Comparison of ENCODE assay signal across 8 cellular contexts in genomic region chr11:62123669-62124185, GRCh38. TPM values are rescaled to one million over a fixed set of nuclear protein-coding genes. Genes with fewer than 3 reads are reported as not detected.
DNase-seq lines count a peak whose midpoint lies in the region; ATAC-seq, FAIRE-seq and TF ChIP-seq lines count a peak whose summit lies in the region.

Gene INCENP (plus strand): TSS chr11:62124011. CDS start chr11:62128162, 4,151 bp downstream.

- H3K27me3 ChIP-seq in adrenal gland (no peaks in the 10 kb centered on the region), heart left ventricle (no peaks in the 10 kb centered on the region)

- peak; percentile 96 for ATAC-seq in HG02840 (IDR thresholded peaks at IDR 0.05; ENCODE audit: low FRiP score, unreplicated experiment)
- ATAC-seq in T-cell (replicated peaks in 1 of 4), result peak; percentile 99 to 100 (median 99)
- peak; percentile 99 to 100 (median 99) for ATAC-seq in heart left ventricle

- POLR2A ChIA-PET in T-cell (lab: Charles Lee), result interaction anchor here in 1 of 2 donors (0.5 to 0.6 kb wide), 2 partner anchors 11 to 225 kb away, joined by 3 to 9 read pairs; no protein-coding TSS in a partner anchor

- no peaks in the 10 kb centered on the region for H3K27me3 Mint-ChIP-seq in T-cell
- H3K27me3 Mint-ChIP-seq in type B pancreatic cell, result no peaks in the 10 kb centered on the region

- H3K9me3 Mint-ChIP-seq in T-cell (no peaks in the 10 kb centered on the region), type B pancreatic cell (no peaks in the 10 kb centered on the region)

- peak; percentile 87 for FAIRE-seq in GM12891 (lab: Jason Lieb, UNC)

- H3K36me3 ChIP-seq in adrenal gland (replicated peaks in 1 of 2), result no peaks in the 10 kb centered on the region
- H3K36me3 ChIP-seq in heart left ventricle, result peaks cover 0 to 7% (median 3%) of the 10 kb centered on the region in 9 donors

- 0% methylated on average over 24 to 39 of the region's 39 CpGs for WGBS in adrenal gland, 4 donors
- 0 to 1% (median 0%) methylated on average over 33 to 39 of the region's 39 CpGs for WGBS in heart left ventricle, 4 donors

- peak within 1 kb of the TSS; percentile 77 to 91 (median 82) for H3K4me3 ChIP-seq in adrenal gland
- H3K4me3 ChIP-seq in heart left ventricle, result peak within 1 kb of the TSS; percentile 57 to 99 (median 86)

- H3K36me3 Mint-ChIP-seq in T-cell (peaks cover 9% of the 10 kb centered on the region), type B pancreatic cell (peaks cover 6% of the 10 kb centered on the region)

- H3K4me1 Mint-ChIP-seq in T-cell, result peaks cover 28 to 46% (median 30%) of the 10 kb centered on the region in 3 donors
- H3K4me1 Mint-ChIP-seq in type B pancreatic cell (ENCODE audit: unreplicated experiment), result peaks cover 28% of the 10 kb centered on the region

- H3K9me3 ChIP-seq in adrenal gland (replicated peaks in 1 of 3) (no peaks in the 10 kb centered on the region), heart left ventricle (no peaks in the 10 kb centered on the region)

- no peak for TF ChIP-seq CTCF in adrenal gland (IDR thresholded peaks at IDR 0.05)
- peak in 2 of 12 donors; percentile 4 to 21 for TF ChIP-seq CTCF in heart left ventricle (IDR thresholded peaks at IDR 0.05)
- no peak for TF ChIP-seq CTCF in type B pancreatic cell (conservative IDR thresholded peaks at IDR 0.05)

- H3K4me3 Mint-ChIP-seq in T-cell (peak within 1 kb of the TSS; percentile 91 to 94 (median 91)), type B pancreatic cell (peak within 1 kb of the TSS; percentile 97)

- peak within 1 kb of the TSS; percentile 79 to 83 for H3K27ac Mint-ChIP-seq in T-cell
- H3K27ac Mint-ChIP-seq in type B pancreatic cell, result peak within 1 kb of the TSS; percentile 90

- intact Hi-C loops in adrenal gland (cut with DNase I) (no loop called here), heart left ventricle (cut with DNase I) (no loop called here)

- DNase-seq in GM12891 (ENCODE audit: insufficient read length, low spot score) (peak; percentile 87), NCI-H1436 treated with DMSO at 0.1 percent for 48 hours (lab: John Stamatoyannopoulos, UW) (peak; percentile 96), T-cell (peak; percentile 86 to 97 (median 95)), adrenal gland (peak; percentile 97 to 99 (median 98)), heart left ventricle (peak; percentile 96 to 98 (median 97)), pons (ENCODE audit: low spot score) (peak; percentile 99), type B pancreatic cell (ENCODE audit: extremely low spot score, unreplicated experiment) (peak; percentile 96)

- H3K27ac ChIP-seq in adrenal gland (peak within 1 kb of the TSS in 2 of 5 donors; percentile 24 to 51), heart left ventricle (peak within 1 kb of the TSS in 10 of 12 donors; percentile 28 to 78 (median 58))

- peaks cover 10 to 13% of the 10 kb centered on the region in 2 donors for H3K4me1 ChIP-seq in adrenal gland (replicated peaks in 1 of 2)
- peaks cover 0 to 27% (median 13%) of the 10 kb centered on the region in 12 donors for H3K4me1 ChIP-seq in heart left ventricle

- TF ChIP-seq POLR2A in GM12891 (IDR thresholded peaks at IDR 0.05; ENCODE audit: low read depth, low read length), result no peak; the same call in 1 of the 2 replicates
- TF ChIP-seq POLR2A in adrenal gland (IDR thresholded peaks at IDR 0.05), result peak in 1 of 2 donors; percentile 40
- TF ChIP-seq POLR2A in heart left ventricle (IDR thresholded peaks at IDR 0.05), result peak in 1 of 2 donors; percentile 36

- CTCF ChIA-PET in T-cell (lab: Charles Lee), result interaction anchor here in 1 of 2 donors (0.6 to 1.8 kb wide), 3 partner anchors 14 to 327 kb away, joined by 3 to 12 read pairs (median 4); no protein-coding TSS in a partner anchor

TF ChIP-seq in GM12891, 5 proteins besides CTCF, POLR2A, EP300 and RAD21:
- TF ChIP-seq TAF1 (IDR thresholded peaks at IDR 0.05; ENCODE audit: low read depth, low read length) (no peak), POU2F2 (IDR thresholded peaks at IDR 0.05; ENCODE audit: low read depth, low read length) (no peak), SPI1 (IDR thresholded peaks at IDR 0.05; ENCODE audit: low read depth, low read length) (peak; percentile 81), PAX5 (IDR thresholded peaks at IDR 0.05; ENCODE audit: insufficient read depth, low read length, severe bottlenecking) (no peak), POLR2AphosphoS5 (IDR thresholded peaks at IDR 0.05; ENCODE audit: low read depth, low read length) (no peak)

RNA-seq across cellular contexts. Expression of gene INCENP, which starts in this region (rescaled TPM):
- polyA plus RNA-seq in GM12891 (2012; ENCODE audit: low read depth, missing spikeins), result 25.4 TPM
- total RNA-seq in T-cell (10 to 100 TPM; 20.7 to 31.4 (median 24.9) TPM), adrenal gland (10 to 100 TPM in 7 of 8 donors, 1 to 10 TPM in 1; 7.3 to 23.2 (median 16.3) TPM), heart left ventricle (10 to 100 TPM; 10.1 to 22.8 (median 13.4) TPM), type B pancreatic cell (ENCODE audit: low replicate concordance) (38.8 and 96.7 TPM in 2 replicates)
- polyA plus RNA-seq in adrenal gland (1 to 10 TPM; 1.4 to 6.8 (median 4.5) TPM), heart left ventricle (1 to 10 TPM; 2.0 to 7.7 TPM)
